Comparison of ENCODE assay signal across 18 cellular contexts in genomic region chr5:156359452-156359851, GRCh38. TPM values are rescaled to one million over a fixed set of nuclear protein-coding genes. Genes with fewer than 3 reads are reported as not detected.
DNase-seq lines count a peak whose midpoint lies in the region; ATAC-seq and TF ChIP-seq lines count a peak whose summit lies in the region.
"Had no signal": no experiment of that assay in that cellular context is flagged by ENCODE, and none has a peak within 500 bp of the region (broad histone marks: within the 10 kb centered on the region; RNA-seq: fewer than 3 reads in every experiment).

No MANE protein-coding gene starts in this region.

- intact Hi-C loops in psoas muscle (cut with DNase I) = loop anchor here in 1 of 2 donors (10.0 kb wide), 1 partner anchor 115 kb away; no protein-coding TSS in a partner anchor
- intact Hi-C loops in ovary (cut with DNase I) = no loop called here
- intact Hi-C loops in CD4-positive, alpha-beta memory T cell (cut with micrococcal nuclease) = no loop called here

- no peaks in the 10 kb centered on the region for H3K4me1 Mint-ChIP-seq in CD4-positive, alpha-beta memory T cell
- H3K4me1 Mint-ChIP-seq: naive thymus-derived CD4-positive, alpha-beta T cell had no signal

- peak; percentile 28 for DNase-seq in WERI-Rb-1
- DNase-seq in psoas muscle = no peak
- DNase-seq in ovary = no peak
- no peak for DNase-seq in CD4-positive, alpha-beta memory T cell
- no peak for DNase-seq in COLO829 (ENCODE audit: low spot score)
- DNase-seq: activated CD4-positive, CD25-positive, alpha-beta regulatory T cell; Calu3; caudate nucleus; islet precursor cell; Kasumi-1; naive thymus-derived CD4-positive, alpha-beta T cell; SHP77 treated with DMSO at 0.1 percent for 48 hours; stimulated activated CD4-positive, alpha-beta T cell treated with anti-CD3 and anti-CD28 coated beads, Interleukin-12 subunit alpha, Interleukin-12 subunit beta, amount 100 ng/mL, for 4 hours had no signal

- WGBS in psoas muscle, 3 donors = 21 to 38% (median 28%) methylated on average over 2 of the region's 2 CpGs
- WGBS in ovary, 3 donors = 28 to 51% (median 48%) methylated on average over 2 of the region's 2 CpGs

- H3K27ac Mint-ChIP-seq in CD4-positive, alpha-beta memory T cell = no peak overlapping the region
- H3K27ac Mint-ChIP-seq: activated T-helper 2 cell treated with anti-CD3 and anti-CD28 coated beads, Interferon-gamma antibody, Interleukin-2, Interleukin-4, amounts not matched to agents 10 μg/mL and 5 μg/mL and 100 μg/mL, durations not matched to agents 14 hours and 24 hours and 36 hours; naive thymus-derived CD4-positive, alpha-beta T cell had no signal

- peak; percentile 45 for ATAC-seq in GM18498 (IDR thresholded peaks at IDR 0.05; ENCODE audit: unreplicated experiment)
- ATAC-seq in HG02885 (IDR thresholded peaks at IDR 0.05; ENCODE audit: poor library complexity, unreplicated experiment) = peak; percentile 51
- ATAC-seq in psoas muscle = peak; percentile 54 to 87 (median 70)
- no peak for ATAC-seq in GM21526 (IDR thresholded peaks at IDR 0.05; ENCODE audit: low FRiP score, unreplicated experiment)
- ATAC-seq: naive thymus-derived CD4-positive, alpha-beta T cell had no signal

- no peak for TF ChIP-seq CTCF in WERI-Rb-1 (IDR thresholded peaks at IDR 0.05; ENCODE audit: low read depth, low read length)
- no peak for TF ChIP-seq CTCF in psoas muscle (IDR thresholded peaks at IDR 0.05)
- TF ChIP-seq CTCF in ovary (IDR thresholded peaks at IDR 0.05) = no peak

- H3K9me3 ChIP-seq in WERI-Rb-1 (ENCODE audit: severe bottlenecking) = no peaks in the 10 kb centered on the region
- no peaks in the 10 kb centered on the region for H3K9me3 ChIP-seq in psoas muscle
- no peaks in the 10 kb centered on the region for H3K9me3 ChIP-seq in ovary
- H3K9me3 ChIP-seq in CD4-positive, alpha-beta memory T cell (ENCODE audit: control insufficient read depth in 1 of 2, low read length in 2 of 2) = no peaks in the 10 kb centered on the region
- H3K9me3 ChIP-seq: vagina had no signal

- no peak overlapping the region for H3K27ac ChIP-seq in WERI-Rb-1
- H3K27ac ChIP-seq in psoas muscle = peak overlapping the region; percentile 24
- H3K27ac ChIP-seq in ovary = no peak overlapping the region
- H3K27ac ChIP-seq in CD4-positive, alpha-beta memory T cell (ENCODE audit: low read depth, low read length) = no peak overlapping the region
- H3K27ac ChIP-seq: vagina had no signal

- H3K4me3 ChIP-seq in WERI-Rb-1 (ENCODE audit: low read depth, low read length) (no peak overlapping the region), psoas muscle (no peak overlapping the region), ovary (no peak overlapping the region)
- H3K4me3 ChIP-seq in CD4-positive, alpha-beta memory T cell (ENCODE audit: low read length in 2 of 2) = no peak overlapping the region
- H3K4me3 ChIP-seq: vagina had no signal

- peaks cover 0 to 6% of the 10 kb centered on the region in 2 donors for H3K27me3 Mint-ChIP-seq in CD4-positive, alpha-beta memory T cell

- CTCF ChIA-PET in CD4-positive, alpha-beta memory T cell (lab: Charles Lee; ENCODE audit: partially characterized antibody) = interaction anchor here (0.6 to 0.7 kb wide), 2 partner anchors 572 to 659 kb away, joined by 3 to 4 read pairs; no protein-coding TSS in a partner anchor

- H3K36me3 Mint-ChIP-seq in CD4-positive, alpha-beta memory T cell = no peaks in the 10 kb centered on the region
- H3K36me3 Mint-ChIP-seq: naive thymus-derived CD4-positive, alpha-beta T cell had no signal

- H3K4me3 Mint-ChIP-seq in CD4-positive, alpha-beta memory T cell = no peak overlapping the region
- H3K4me3 Mint-ChIP-seq: naive thymus-derived CD4-positive, alpha-beta T cell had no signal

- peaks cover 0 to 4% (median 0%) of the 10 kb centered on the region in 8 donors for H3K9me3 Mint-ChIP-seq in CD4-positive, alpha-beta memory T cell
- H3K9me3 Mint-ChIP-seq: activated T-helper 2 cell treated with anti-CD3 and anti-CD28 coated beads, Interferon-gamma antibody, Interleukin-2, Interleukin-4, amounts not matched to agents 10 μg/mL and 5 μg/mL and 100 μg/mL, durations not matched to agents 14 hours and 24 hours and 36 hours; naive thymus-derived CD4-positive, alpha-beta T cell had no signal

- H3K27me3 ChIP-seq in WERI-Rb-1 (ENCODE audit: insufficient read depth, low read depth, severe bottlenecking) (no peaks in the 10 kb centered on the region), psoas muscle (ENCODE audit: insufficient read depth in 3 of 3, low read length in 2 of 3) (no peaks in the 10 kb centered on the region), ovary (no peaks in the 10 kb centered on the region)
- H3K27me3 ChIP-seq in CD4-positive, alpha-beta memory T cell (ENCODE audit: insufficient read depth, low read length) = no peaks in the 10 kb centered on the region
- H3K27me3 ChIP-seq: vagina had no signal

- TF ChIP-seq EP300 in ovary (IDR thresholded peaks at IDR 0.05) = no peak

- POLR2A ChIA-PET in CD4-positive, alpha-beta memory T cell (lab: Charles Lee; ENCODE audit: partially characterized antibody) = no interaction called here

- H3K4me1 ChIP-seq in psoas muscle = peaks cover 19% of the 10 kb centered on the region
- H3K4me1 ChIP-seq in ovary (ENCODE audit: insufficient read depth) = no peaks in the 10 kb centered on the region
- no peaks in the 10 kb centered on the region for H3K4me1 ChIP-seq in CD4-positive, alpha-beta memory T cell (ENCODE audit: insufficient read depth, low read length)
- H3K4me1 ChIP-seq: vagina had no signal

- H3K36me3 ChIP-seq in WERI-Rb-1 (peaks cover 2% of the 10 kb centered on the region), psoas muscle (ENCODE audit: insufficient read depth in 1 of 2, low read depth in 1 of 2) (peaks cover 0 to 6% of the 10 kb centered on the region in 2 donors), ovary (no peaks in the 10 kb centered on the region)
- H3K36me3 ChIP-seq in CD4-positive, alpha-beta memory T cell (ENCODE audit: insufficient read depth, low read length) = no peaks in the 10 kb centered on the region
- H3K36me3 ChIP-seq: vagina had no signal

- no peak for TF ChIP-seq POLR2A in ovary (IDR thresholded peaks at IDR 0.05)

RNA-seq across cellular contexts. Expression of gene SGCD, which starts 32.5 kb away (rescaled TPM):
- total RNA-seq in psoas muscle (10 to 100 TPM; 28.4 to 51.5 (median 38.9) TPM), ovary (10 to 100 TPM in 5 of 7 donors, 1 to 10 TPM in 2; 3.7 to 24.0 (median 12.9) TPM)
- polyA plus RNA-seq in psoas muscle (10 to 100 TPM; 13.2 to 33.2 (median 24.7) TPM), ovary (10 to 100 TPM in 1 of 2 donors, 1 to 10 TPM in 1; 5.0 to 14.8 TPM)
- total RNA-seq in CD4-positive, alpha-beta memory T cell = not detected
- not detected for polyA plus RNA-seq in CD4-positive, alpha-beta memory T cell
- total RNA-seq: activated T-helper 2 cell treated with anti-CD3 and anti-CD28 coated beads, Interferon-gamma antibody, Interleukin-2, Interleukin-4, amounts not matched to agents 10 μg/mL and 5 μg/mL and 100 μg/mL, durations not matched to agents 14 hours and 24 hours and 36 hours; Calu3 had no signal
- polyA plus RNA-seq: naive thymus-derived CD4-positive, alpha-beta T cell had no signal

Comparison
In these comparisons a context has a peak if more than half of its experiments do, and no peak if none do; other contexts are left out.
1. RNA of gene SGCD, which starts 32.5 kb away (total RNA-seq): 28.4 to 51.5 TPM in psoas muscle and 3.7 to 24.0 TPM in ovary; not detected in CD4-positive, alpha-beta memory T cell; every median in the first group is over 4 times any median in the second.